In the genomic region with DNA sequence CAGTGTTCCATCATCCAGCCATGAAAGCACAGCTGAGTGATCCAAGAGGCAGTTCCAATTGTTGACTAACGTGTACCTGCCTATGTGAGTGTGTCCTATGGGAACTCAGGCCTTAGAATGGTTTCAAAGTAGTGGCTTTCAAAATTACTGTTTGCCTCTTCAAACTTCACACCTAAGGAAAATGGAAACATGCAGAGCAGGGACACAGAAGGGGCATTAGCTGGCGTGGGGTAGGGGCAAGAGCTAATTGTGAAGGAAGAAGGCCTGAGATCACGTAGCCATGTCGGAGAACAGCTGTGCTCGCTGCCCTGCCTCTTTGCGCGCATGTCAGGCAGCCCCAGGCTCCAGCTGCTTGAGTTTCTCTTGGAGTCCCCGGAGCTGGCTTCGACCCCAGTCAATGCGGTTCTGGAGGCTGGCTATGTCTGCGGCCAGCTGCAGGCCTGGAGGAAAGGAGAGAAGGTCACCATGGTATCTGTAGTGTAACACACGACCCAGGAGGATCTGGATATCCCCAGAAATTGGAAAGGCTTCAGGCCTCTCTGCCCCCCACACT, we compare ENCODE assay signal across 17 cellular contexts. TPM values are rescaled to one million over a fixed set of nuclear protein-coding genes. Genes with fewer than 3 reads are reported as not detected.
DNase-seq lines count a peak whose midpoint lies in the region; ATAC-seq, FAIRE-seq and TF ChIP-seq lines count a peak whose summit lies in the region.
"Had no signal": no experiment of that assay in that cellular context is flagged by ENCODE, and none has a peak within 500 bp of the region (broad histone marks: within the 10 kb centered on the region; RNA-seq: fewer than 3 reads in every experiment).

No MANE protein-coding gene starts in this region.

- TF ChIP-seq EP300 in transverse colon (IDR thresholded peaks at IDR 0.05; ENCODE audit: low read depth): no peak

- H3K36me3 ChIP-seq in OCI-LY1 (ENCODE audit: insufficient read depth, low read length) (peaks cover 43% of the 10 kb centered on the region), skeletal muscle tissue (ENCODE audit: control insufficient read depth in 3 of 3, insufficient read depth in 3 of 3, low read length in 3 of 3) (peaks cover 13 to 21% (median 20%) of the 10 kb centered on the region in 3 donors), transverse colon (peaks cover 0 to 12% (median 3%) of the 10 kb centered on the region in 4 donors)

- no peak overlapping the region for H3K4me3 ChIP-seq in OCI-LY1 (ENCODE audit: low read depth, low read length, poor library complexity, severe bottlenecking)
- no peak overlapping the region for H3K4me3 ChIP-seq in skeletal muscle tissue (ENCODE audit: low read length in 3 of 3)
- H3K4me3 ChIP-seq in transverse colon: no peak overlapping the region
- H3K4me3 ChIP-seq: BLaER1, GM12878, PC-9 had no signal

- in situ Hi-C loops in transverse colon (cut with MboI; ENCODE audit: low pct_ligation_motif_present in 1 of 4, low pct_unique_long_range_greater_than_20kb in 1 of 4, low sequenced_read_pairs in 3 of 4): loop anchor here (10.0 to 25.0 kb wide), 6 partner anchors 154 to 748 kb away; a partner anchor contains a TSS

- no peak overlapping the region for H3K27ac Mint-ChIP-seq in activated CD8-positive, alpha-beta memory T cell treated with anti-CD3 and anti-CD28 coated beads, Interleukin-2, amount 10 ng/mL, durations not matched to agents 7 days and 5 days

- H3K9ac ChIP-seq in OCI-LY1 (ENCODE audit: low read length): no peak overlapping the region
- no peak overlapping the region for H3K9ac ChIP-seq in skeletal muscle tissue (ENCODE audit: low read depth in 1 of 3, low read length in 3 of 3)
- H3K9ac ChIP-seq: BLaER1 had no signal

- H2AFZ ChIP-seq in OCI-LY1 (ENCODE audit: low read length): no peak overlapping the region
- H2AFZ ChIP-seq: PC-9 had no signal

- H3K27ac ChIP-seq in OCI-LY1 (ENCODE audit: low read depth, low read length, poor library complexity, severe bottlenecking) (peak overlapping the region; percentile 24), skeletal muscle tissue (ENCODE audit: low read depth, low read length) (peak overlapping the region; percentile 32), transverse colon (no peak overlapping the region)
- H3K27ac ChIP-seq: BLaER1, PC-9 had no signal

- TF ChIP-seq CTCF in OCI-LY1 (IDR thresholded peaks at IDR 0.05; ENCODE audit: low read length) (no peak), transverse colon (IDR thresholded peaks at IDR 0.05) (no peak)

- peaks cover 42% of the 10 kb centered on the region for H3K4me1 ChIP-seq in OCI-LY1 (ENCODE audit: insufficient read depth, low read length, severe bottlenecking)
- H3K4me1 ChIP-seq in skeletal muscle tissue (ENCODE audit: control insufficient read depth in 3 of 3, insufficient read depth in 3 of 3, low read length in 3 of 3): peaks cover 12 to 29% (median 14%) of the 10 kb centered on the region in 3 donors
- H3K4me1 ChIP-seq in transverse colon: peaks cover 13 to 24% (median 14%) of the 10 kb centered on the region in 4 donors

- no peak overlapping the region for H3K4me2 ChIP-seq in OCI-LY1 (ENCODE audit: low read length)
- H3K4me2 ChIP-seq: BLaER1, PC-9 had no signal

- H4K20me1 ChIP-seq in OCI-LY1 (ENCODE audit: insufficient read depth, low read length): no peaks in the 10 kb centered on the region

- H3K9me3 Mint-ChIP-seq in activated CD8-positive, alpha-beta memory T cell treated with anti-CD3 and anti-CD28 coated beads, Interleukin-2, amount 10 ng/mL, durations not matched to agents 7 days and 5 days (ENCODE audit: low read depth): no peaks in the 10 kb centered on the region

- peaks cover 10% of the 10 kb centered on the region for H3K79me2 ChIP-seq in OCI-LY1 (ENCODE audit: insufficient read depth, low read length)

- H3K36me3 Mint-ChIP-seq in activated CD8-positive, alpha-beta memory T cell treated with anti-CD3 and anti-CD28 coated beads, Interleukin-2, amount 10 ng/mL, durations not matched to agents 7 days and 5 days: peaks cover 14% of the 10 kb centered on the region

- H3K9me2 ChIP-seq in OCI-LY1 (ENCODE audit: low read depth, low read length): no peaks in the 10 kb centered on the region

- no peaks in the 10 kb centered on the region for H3K27me3 ChIP-seq in OCI-LY1 (ENCODE audit: insufficient read depth, low read length)
- H3K27me3 ChIP-seq in skeletal muscle tissue (ENCODE audit: control insufficient read depth in 3 of 3, insufficient read depth in 3 of 3, low read length in 3 of 3): no peaks in the 10 kb centered on the region
- no peaks in the 10 kb centered on the region for H3K27me3 ChIP-seq in transverse colon
- H3K27me3 ChIP-seq: BLaER1 had no signal

- H3F3A ChIP-seq in OCI-LY1 (ENCODE audit: insufficient read depth, low read length): no peaks in the 10 kb centered on the region; the same call in 1 of the 2 replicates

- WGBS in transverse colon (ENCODE audit: low coverage in 1 of 2), 2 donors: 90% methylated on average over 12 of the region's 12 CpGs; no CpG with 5 or more reads in 1 of the 2 donors

- ATAC-seq in activated CD8-positive, alpha-beta memory T cell treated with anti-CD3 and anti-CD28 coated beads, Interleukin-2, amount 10 ng/mL, durations not matched to agents 7 days and 5 days: no peak
- ATAC-seq: GM12878 had no signal

- DNase-seq in activated CD8-positive, alpha-beta memory T cell treated with anti-CD3 and anti-CD28 coated beads, Interleukin-2, amount 10 ng/mL, durations not matched to agents 7 days and 5 days: peak; percentile 22
- DNase-seq in activated CD8-positive, alpha-beta memory T cell treated with anti-CD3 and anti-CD28 coated beads for 24 hours: no peak
- DNase-seq in islet precursor cell (peak; percentile 44), urothelium cell line (ENCODE audit: low spot score) (no peak), germinal center (ENCODE audit: low spot score) (no peak), transverse colon (no peak)
- DNase-seq: GDM1, KG1, NCI-H1092, NCI-H1694, NCI-H510A treated with DMSO at 0.1 percent for 48 hours, NCI-H82, PC-9 had no signal

- peaks cover 20% of the 10 kb centered on the region for H3K4me1 Mint-ChIP-seq in activated CD8-positive, alpha-beta memory T cell treated with anti-CD3 and anti-CD28 coated beads, Interleukin-2, amount 10 ng/mL, durations not matched to agents 7 days and 5 days

- peaks cover 3% of the 10 kb centered on the region for H3K27me3 Mint-ChIP-seq in activated CD8-positive, alpha-beta memory T cell treated with anti-CD3 and anti-CD28 coated beads, Interleukin-2, amount 10 ng/mL, durations not matched to agents 7 days and 5 days

- no peak for TF ChIP-seq POLR2A in transverse colon (IDR thresholded peaks at IDR 0.05)

- 0 out of 2 replicates have a peak, but pooled peaks cover 4% of the 10 kb centered on the region for H3K9me3 ChIP-seq in OCI-LY1 (ENCODE audit: low read length)
- no peaks in the 10 kb centered on the region for H3K9me3 ChIP-seq in skeletal muscle tissue (ENCODE audit: control insufficient read depth in 3 of 3, low read length in 3 of 3)
- no peaks in the 10 kb centered on the region for H3K9me3 ChIP-seq in transverse colon

- CTCF ChIA-PET in activated CD8-positive, alpha-beta memory T cell treated with anti-CD3 and anti-CD28 coated beads, Interleukin-2, amount 10 ng/mL, durations not matched to agents 7 days and 5 days (lab: Charles Lee): interaction anchor here (1.0 kb wide), 1 partner anchor 402 kb away, joined by 3 read pairs; no protein-coding TSS in a partner anchor

- no peak overlapping the region for H3K4me3 Mint-ChIP-seq in activated CD8-positive, alpha-beta memory T cell treated with anti-CD3 and anti-CD28 coated beads, Interleukin-2, amount 10 ng/mL, durations not matched to agents 7 days and 5 days

- no peak for FAIRE-seq in urothelium cell line (lab: Jason Lieb, UNC)
- FAIRE-seq: GM12878 had no signal

- intact Hi-C loops in transverse colon (cut with DNase I; ENCODE audit: low total_unique reads): loop anchor here (10.0 kb wide), 2 partner anchors 154 to 404 kb away; a partner anchor contains a TSS

RNA-seq across cellular contexts. Expression of a gene that starts 3.8 kb away (rescaled TPM):
- 100 to 1,000 TPM in 1 of 2 experiments, 10 to 100 TPM in 1; 85.8 to 115 TPM for total RNA-seq in activated CD8-positive, alpha-beta memory T cell treated with anti-CD3 and anti-CD28 coated beads, Interleukin-2, amount 10 ng/mL, durations not matched to agents 7 days and 5 days
- total RNA-seq in skeletal muscle tissue (32.9 TPM), transverse colon (100 to 1,000 TPM in 1 of 4 donors, 10 to 100 TPM in 3; 52.1 to 367 (median 83.7) TPM)

RNA-seq across cellular contexts. Expression of a gene that starts 17.0 kb away (rescaled TPM):
- 10 to 100 TPM; 82.3 to 90.5 TPM for total RNA-seq in activated CD8-positive, alpha-beta memory T cell treated with anti-CD3 and anti-CD28 coated beads, Interleukin-2, amount 10 ng/mL, durations not matched to agents 7 days and 5 days
- total RNA-seq in skeletal muscle tissue (5.2 TPM), transverse colon (100 to 1,000 TPM; 136 to 168 (median 148) TPM)

Comparison
In these comparisons a context has a peak if more than half of its experiments do, and no peak if none do; other contexts are left out.
1. DNase-seq: peak in activated CD8-positive, alpha-beta memory T cell treated with anti-CD3 and anti-CD28 coated beads, Interleukin-2, amount 10 ng/mL, durations not matched to agents 7 days and 5 days (single experiment) and islet precursor cell (single experiment); none in activated CD8-positive, alpha-beta memory T cell treated with anti-CD3 and anti-CD28 coated beads for 24 hours (single experiment), urothelium cell line (single experiment), germinal center (single experiment) and transverse colon (single experiment).
2. H3K27ac ChIP-seq: peak in OCI-LY1 (single experiment) and skeletal muscle tissue (single experiment); none in transverse colon (0 of 4).
3. RNA of a gene that starts 17.0 kb away (total RNA-seq): 136 to 168 TPM in transverse colon and 82.3 to 90.5 TPM in activated CD8-positive, alpha-beta memory T cell treated with anti-CD3 and anti-CD28 coated beads, Interleukin-2, amount 10 ng/mL, durations not matched to agents 7 days and 5 days; 5.2 TPM in skeletal muscle tissue (single experiment); every median in the first group is over 10 times any median in the second.